Comparison of ENCODE assay signal across 15 cellular contexts in the genomic region with DNA sequence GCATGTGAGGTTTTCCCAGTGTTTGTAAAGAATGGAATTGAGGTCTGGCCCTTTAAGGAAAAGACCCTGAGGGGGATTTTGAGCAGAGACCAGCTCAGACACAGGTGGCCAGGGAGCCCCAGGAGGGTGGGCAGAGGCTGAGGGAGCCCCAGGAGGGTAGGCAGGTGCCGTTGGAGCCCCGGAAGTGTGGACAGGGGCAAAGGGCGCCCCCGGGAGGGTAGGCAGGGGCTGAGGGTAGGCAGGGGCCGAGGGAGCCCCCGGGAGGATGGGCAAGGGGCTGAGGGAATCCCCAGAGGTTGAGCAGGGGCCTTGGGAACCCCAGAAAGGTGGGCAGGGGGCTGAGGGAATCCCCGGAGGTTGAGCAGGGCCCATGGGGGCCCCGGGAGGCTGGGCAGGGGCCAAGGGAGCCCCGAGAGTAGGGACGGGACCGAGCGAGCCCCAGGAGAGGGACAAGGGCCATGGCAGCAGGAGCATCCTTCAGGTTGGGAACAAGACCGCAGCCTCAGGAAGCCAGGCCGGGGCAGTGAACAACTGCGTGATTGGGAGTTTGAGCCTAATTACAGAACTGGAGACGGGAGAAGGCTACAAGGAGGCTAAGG.
DNase-seq lines count a peak whose midpoint lies in the region; ATAC-seq and TF ChIP-seq lines count a peak whose summit lies in the region.
"Had no signal": no experiment of that assay in that cellular context is flagged by ENCODE, and none has a peak within 500 bp of the region (broad histone marks: within the 10 kb centered on the region; RNA-seq: fewer than 3 reads in every experiment).

No MANE protein-coding gene starts in this region.

- H3K9me3 Mint-ChIP-seq in stimulated activated memory B cell treated with anti-CD40 and anti-IgM and Interleukin-4, amounts not matched to agents 10 μg/mL and 1 μg/mL and 100 μg/mL, for 72 hours: no peaks in the 10 kb centered on the region

- no peaks in the 10 kb centered on the region for H4K20me1 ChIP-seq in osteoblast (ENCODE audit: insufficient read depth, low read length)

- no peak overlapping the region for H3K27ac Mint-ChIP-seq in stimulated activated memory B cell treated with anti-CD40 and anti-IgM and Interleukin-4, amounts not matched to agents 10 μg/mL and 1 μg/mL and 100 μg/mL, for 72 hours

- peaks cover 17% of the 10 kb centered on the region for H3K36me3 Mint-ChIP-seq in stimulated activated memory B cell treated with anti-CD40 and anti-IgM and Interleukin-4, amounts not matched to agents 10 μg/mL and 1 μg/mL and 100 μg/mL, for 72 hours

- H3K9ac ChIP-seq in ES-I3 (ENCODE audit: low read depth, low read length) (peak overlapping the region; percentile 8; the same call in 1 of the 2 replicates), HUES64 (ENCODE audit: low read depth, low read length) (peak overlapping the region; percentile 74; the same call in 1 of the 2 replicates), iPS-20b (ENCODE audit: low read depth, low read length) (peak overlapping the region; percentile 84)

- no peaks in the 10 kb centered on the region for H3K4me1 Mint-ChIP-seq in stimulated activated memory B cell treated with anti-CD40 and anti-IgM and Interleukin-4, amounts not matched to agents 10 μg/mL and 1 μg/mL and 100 μg/mL, for 72 hours

- no peaks in the 10 kb centered on the region for H3K27me3 ChIP-seq in HUES64 (ENCODE audit: insufficient read depth, low read length)
- no peaks in the 10 kb centered on the region for H3K27me3 ChIP-seq in iPS-20b (ENCODE audit: insufficient read depth, low read length)
- H3K27me3 ChIP-seq in osteoblast (ENCODE audit: insufficient read depth, low read length): no peaks in the 10 kb centered on the region

- no peak for TF ChIP-seq CTCF in osteoblast (IDR thresholded peaks at IDR 0.05; ENCODE audit: extremely low read depth, low read depth, low read length)

- no peak overlapping the region for H2AFZ ChIP-seq in osteoblast (ENCODE audit: low read length)
- H2AFZ ChIP-seq: PC-9 had no signal

- H3K4me3 Mint-ChIP-seq in stimulated activated memory B cell treated with anti-CD40 and anti-IgM and Interleukin-4, amounts not matched to agents 10 μg/mL and 1 μg/mL and 100 μg/mL, for 72 hours: no peak overlapping the region

- H3K27me3 Mint-ChIP-seq in stimulated activated memory B cell treated with anti-CD40 and anti-IgM and Interleukin-4, amounts not matched to agents 10 μg/mL and 1 μg/mL and 100 μg/mL, for 72 hours: no peaks in the 10 kb centered on the region

- H3K79me2 ChIP-seq in osteoblast (ENCODE audit: insufficient read depth, low read length): no peaks in the 10 kb centered on the region

- no peak overlapping the region for H3K4me3 ChIP-seq in HUES64 (ENCODE audit: low read length)
- H3K4me3 ChIP-seq in iPS-20b (ENCODE audit: low read length): peak overlapping the region; percentile 59; the same call in 1 of the 2 replicates
- no peak overlapping the region for H3K4me3 ChIP-seq in osteoblast (ENCODE audit: insufficient read depth, low read length)
- H3K4me3 ChIP-seq: PC-9 had no signal

- no peaks in the 10 kb centered on the region; the same call in 1 of the 2 replicates for H3K36me3 ChIP-seq in ES-I3 (ENCODE audit: insufficient read depth, low read length)
- H3K36me3 ChIP-seq in HUES64 (ENCODE audit: insufficient read depth, low read length): no peaks in the 10 kb centered on the region
- H3K36me3 ChIP-seq in iPS-20b (ENCODE audit: insufficient read depth, low read depth, low read length): no peaks in the 10 kb centered on the region
- no peaks in the 10 kb centered on the region for H3K36me3 ChIP-seq in osteoblast (ENCODE audit: insufficient read depth, low read length)

- DNase-seq in osteoblast (ENCODE audit: insufficient read length, low spot score, missing footprints): peak; percentile 48
- DNase-seq in activated CD4-positive, alpha-beta T cell treated with anti-CD3 and anti-CD28 coated beads, Interleukin-2, amount 50 U/mL, for 48 hours: no peak
- DNase-seq in HUDEP-2 (lab: John Stamatoyannopoulos, UW; ENCODE audit: unreplicated experiment in 76 of 76): no peak
- DNase-seq in midbrain (lab: John Stamatoyannopoulos, UW): no peak
- DNase-seq: Caco-2, IMR-90, NCI-H1436, NCI-H2081, NCI-H2227 treated with DMSO at 0.1 percent for 48 hours, NCI-H524 treated with DMSO at 0.1 percent for 48 hours, PC-9 had no signal

- H3K4me1 ChIP-seq in ES-I3 (ENCODE audit: insufficient read depth, low read length): peaks cover 12% of the 10 kb centered on the region
- peaks cover 25% of the 10 kb centered on the region for H3K4me1 ChIP-seq in HUES64 (ENCODE audit: insufficient read depth, low read length)
- peaks cover 25% of the 10 kb centered on the region for H3K4me1 ChIP-seq in iPS-20b (ENCODE audit: insufficient read depth, low read length)
- no peaks in the 10 kb centered on the region for H3K4me1 ChIP-seq in osteoblast (ENCODE audit: insufficient read depth, low read length)
- H3K4me1 ChIP-seq: Caco-2 had no signal

- 83% methylated on average over 16 of the region's 16 CpGs for WGBS in HUES64

- peak overlapping the region; percentile 96 for H3K27ac ChIP-seq in HUES64 (ENCODE audit: low read depth, low read length)
- peak overlapping the region; percentile 91 for H3K27ac ChIP-seq in iPS-20b (ENCODE audit: low read length)
- no peak overlapping the region for H3K27ac ChIP-seq in osteoblast (ENCODE audit: low read depth, low read length)
- H3K27ac ChIP-seq: PC-9 had no signal

- H3K4me2 ChIP-seq in osteoblast (ENCODE audit: insufficient read depth, low read length): no peak overlapping the region
- H3K4me2 ChIP-seq: PC-9 had no signal

- H3K9me3 ChIP-seq in ES-I3 (ENCODE audit: control insufficient read depth, insufficient read depth, low read length) (no peaks in the 10 kb centered on the region), HUES64 (ENCODE audit: insufficient read depth, low read depth, low read length) (no peaks in the 10 kb centered on the region), iPS-20b (ENCODE audit: insufficient read depth, low read depth, low read length) (no peaks in the 10 kb centered on the region), osteoblast (ENCODE audit: low read depth, low read length) (no peaks in the 10 kb centered on the region)
- H3K9me3 ChIP-seq: Caco-2 had no signal

- no peak for ATAC-seq in stimulated activated memory B cell treated with anti-CD40 and anti-IgM and Interleukin-4, amounts not matched to agents 10 μg/mL and 1 μg/mL and 100 μg/mL, for 72 hours

Comparison
In these comparisons a context has a peak if more than half of its experiments do, and no peak if none do; other contexts are left out.
1. H3K9ac ChIP-seq: peak in every context shown above with its lines; median percentile 84 in iPS-20b; 74 in HUES64; 8 in ES-I3.